Comparison of ENCODE assay signal across 8 cellular contexts in the genomic region with DNA sequence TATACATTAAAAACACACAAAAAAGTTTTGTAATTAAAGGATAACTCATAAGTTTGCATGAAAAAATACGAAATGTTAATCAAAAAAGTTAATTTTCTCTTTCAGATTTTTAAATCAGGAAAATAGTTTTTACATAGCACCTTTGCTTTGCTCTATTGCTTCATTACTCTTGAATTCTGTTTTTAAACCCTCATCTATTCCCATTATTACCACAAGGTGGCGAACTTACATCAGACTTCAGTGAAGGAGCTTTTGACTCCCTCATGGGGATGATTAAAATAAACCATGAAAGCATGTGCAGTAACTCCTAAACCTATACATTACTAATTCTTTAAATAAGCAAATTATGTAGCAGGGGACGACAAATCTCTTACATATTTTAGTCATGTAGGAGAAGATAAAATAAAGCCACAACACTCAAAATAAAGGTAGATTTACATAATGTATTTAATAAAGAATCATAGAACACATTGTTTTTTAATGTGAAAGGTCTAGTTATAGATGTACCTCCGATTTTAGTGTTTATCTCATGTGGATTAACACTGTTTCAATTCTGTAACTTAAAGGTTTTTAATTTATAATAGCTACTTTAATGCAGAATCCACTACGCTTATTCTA.
DNase-seq lines count a peak whose midpoint lies in the region; ATAC-seq, FAIRE-seq and TF ChIP-seq lines count a peak whose summit lies in the region.

No MANE protein-coding gene starts in this region.

- DNase-seq in GM03348 (ENCODE audit: low spot score) (peak; percentile 68), Kasumi-1 (lab: John Stamatoyannopoulos, UW) (peak; percentile 79 to 84), PC-9 (peak; percentile 2 to 63), endothelial cell of umbilical vein (ENCODE audit: low read depth, low spot score) (peak; percentile 36), nephron progenitor cell (peak; percentile 18), immature natural killer cell (no peak)
- DNase-seq in stimulated activated CD4-positive, alpha-beta T cell treated with anti-CD3 and anti-CD28 coated beads, Interleukin-2, amount 100 ng/mL, for 24 hours = no peak

- no peaks in the 10 kb centered on the region for H3K36me3 ChIP-seq in PC-9 (ENCODE audit: low read depth)
- no peaks in the 10 kb centered on the region for H3K36me3 ChIP-seq in endothelial cell of umbilical vein (ENCODE audit: control insufficient read depth in 2 of 2, extremely low read depth in 1 of 2, insufficient read depth in 2 of 2, low read length in 2 of 2)

- H3F3A ChIP-seq in PC-9 (ENCODE audit: insufficient read depth, low read depth) = no peaks in the 10 kb centered on the region

- no peaks in the 10 kb centered on the region for H3K9me2 ChIP-seq in PC-9 (ENCODE audit: insufficient read depth)

- no peaks in the 10 kb centered on the region for H3K9me1 ChIP-seq in endothelial cell of umbilical vein (replicated peaks; ENCODE audit: control insufficient read depth, extremely low read depth, insufficient read depth, low read length)

- H3K4me1 Mint-ChIP-seq in nephron progenitor cell (no peaks in the 10 kb centered on the region), immature natural killer cell (no peaks in the 10 kb centered on the region)

- H4K20me1 ChIP-seq in PC-9 (ENCODE audit: insufficient read depth) (no peaks in the 10 kb centered on the region), endothelial cell of umbilical vein (replicated peaks; ENCODE audit: control insufficient read depth, extremely low read depth, insufficient read depth, low read length) (no peaks in the 10 kb centered on the region)

- H3K27me3 ChIP-seq in PC-9 (ENCODE audit: insufficient read depth, low read depth) (no peaks in the 10 kb centered on the region), endothelial cell of umbilical vein (ENCODE audit: control insufficient read depth in 2 of 2, insufficient read depth in 2 of 2, low read length in 2 of 2) (no peaks in the 10 kb centered on the region)

- no peak overlapping the region for H3K27ac ChIP-seq in PC-9
- H3K27ac ChIP-seq in endothelial cell of umbilical vein (ENCODE audit: insufficient read depth, low read depth, low read length) = no peak overlapping the region

- H3K4me2 ChIP-seq in PC-9 = no peak overlapping the region
- H3K4me2 ChIP-seq in endothelial cell of umbilical vein (ENCODE audit: insufficient read depth, low read length) = no peak overlapping the region

- H3K4me3 Mint-ChIP-seq in nephron progenitor cell (no peak overlapping the region), immature natural killer cell (no peak overlapping the region)

- ATAC-seq in GM21576 (IDR thresholded peaks at IDR 0.05; ENCODE audit: unreplicated experiment) = peak; percentile 89

- no peak for FAIRE-seq in endothelial cell of umbilical vein (lab: Jason Lieb, UNC)

- H3K9me3 Mint-ChIP-seq in nephron progenitor cell = peaks cover 8% of the 10 kb centered on the region
- H3K9me3 Mint-ChIP-seq in immature natural killer cell = peaks cover 2 to 20% (median 7%) of the 10 kb centered on the region in 6 donors

- H3K36me3 Mint-ChIP-seq in nephron progenitor cell (ENCODE audit: low read depth) (peaks cover 9% of the 10 kb centered on the region), immature natural killer cell (peaks cover 0 to 4% (median 0%) of the 10 kb centered on the region in 3 donors)

- intact Hi-C loops in PC-9 (cut with micrococcal nuclease; ENCODE audit: unreplicated experiment) = loop anchor here (1.0 to 10.0 kb wide), 5 partner anchors 374 to 1580 kb away; no protein-coding TSS in a partner anchor
- intact Hi-C loops in endothelial cell of umbilical vein (cut with micrococcal nuclease) = loop anchor here (1.0 kb wide), 2 partner anchors 1080 to 1434 kb away; no protein-coding TSS in a partner anchor

- H3K79me2 ChIP-seq in PC-9 (ENCODE audit: low read depth) (no peaks in the 10 kb centered on the region), endothelial cell of umbilical vein (ENCODE audit: control insufficient read depth, insufficient read depth, low read length) (no peaks in the 10 kb centered on the region)

- BruUV-seq in PC-9 (replicated peaks; lab: Mats Ljungman, UMichigan) = no TSS peak
- BruUV-seq in endothelial cell of umbilical vein (replicated peaks; lab: Mats Ljungman, UMichigan) = no TSS peak

- dilution Hi-C loops in endothelial cell of umbilical vein (cut with MboI; ENCODE audit: extremely low pct_ligation_motif_present, low sequenced_read_pairs) = no loop called here

- H3K4me1 ChIP-seq in PC-9 (replicated peaks; ENCODE audit: insufficient read depth) (peaks cover 4% of the 10 kb centered on the region; the same call in 1 of the 2 replicates), endothelial cell of umbilical vein (ENCODE audit: control insufficient read depth, extremely low read depth, insufficient read depth, low read length) (no peaks in the 10 kb centered on the region)

- no peak overlapping the region for H3K4me3 ChIP-seq in PC-9
- no peak overlapping the region for H3K4me3 ChIP-seq in endothelial cell of umbilical vein (replicated peaks in 1 of 3; ENCODE audit: insufficient read depth in 1 of 3, low read depth in 1 of 3, low read length in 3 of 3)

- H3K9me3 ChIP-seq in PC-9 (ENCODE audit: insufficient read depth, low read depth) (no peaks in the 10 kb centered on the region), endothelial cell of umbilical vein (replicated peaks; ENCODE audit: control insufficient read depth, insufficient read depth, low read length) (no peaks in the 10 kb centered on the region)

- peaks cover 4% of the 10 kb centered on the region for H3K27me3 Mint-ChIP-seq in nephron progenitor cell (ENCODE audit: low read depth, poor library complexity)
- no peaks in the 10 kb centered on the region for H3K27me3 Mint-ChIP-seq in immature natural killer cell (ENCODE audit: low read depth in 3 of 3)

- peak; percentile 96 for TF ChIP-seq CTCF in PC-9 (conservative IDR thresholded peaks at IDR 0.05)
- peak; percentile 33 to 42 for TF ChIP-seq CTCF in endothelial cell of umbilical vein (IDR thresholded peaks at IDR 0.05; ENCODE audit: extremely low read depth in 1 of 2, insufficient read depth in 1 of 2, low read depth in 1 of 2, low read length in 2 of 2)
- TF ChIP-seq CTCF in nephron progenitor cell (IDR thresholded peaks at IDR 0.05) = peak; percentile 91

- H3K9ac ChIP-seq in endothelial cell of umbilical vein (replicated peaks; ENCODE audit: extremely low read depth, insufficient read depth, low read length) = no peak overlapping the region

- H3K27ac Mint-ChIP-seq in nephron progenitor cell (no peak overlapping the region), immature natural killer cell (no peak overlapping the region)

- POLR2A ChIA-PET in PC-9 (lab: Charles Lee; ENCODE audit: unreplicated experiment) = no interaction called here
- POLR2A ChIA-PET in endothelial cell of umbilical vein (lab: Charles Lee) = interaction anchor here (0.7 kb wide), 1 partner anchor 1580 kb away, joined by 3 read pairs; no protein-coding TSS in a partner anchor

- CTCF ChIA-PET in PC-9 (lab: Charles Lee) = interaction anchor here (0.6 to 1.0 kb wide), 2 partner anchors 373 to 995 kb away, joined by 4 to 5 read pairs; no protein-coding TSS in a partner anchor
- CTCF ChIA-PET in endothelial cell of umbilical vein (lab: Charles Lee) = interaction anchor here (0.7 to 2.5 kb wide), 9 partner anchors 9 to 1980 kb away, joined by 3 to 39 read pairs (median 5); no protein-coding TSS in a partner anchor

- no peak for TF ChIP-seq POLR2A in endothelial cell of umbilical vein (IDR thresholded peaks at IDR 0.05; ENCODE audit: low read depth, low read length)

- H2AFZ ChIP-seq in PC-9 (no peak overlapping the region), endothelial cell of umbilical vein (ENCODE audit: low read depth, low read length) (no peak overlapping the region)

TF ChIP-seq in endothelial cell of umbilical vein, 7 proteins besides CTCF, POLR2A, EP300 and RAD21:
- TF ChIP-seq JUN (IDR thresholded peaks at IDR 0.05; ENCODE audit: borderline replicate concordance, insufficient read depth, insufficient read length, low read depth) = no peak

Comparison
In these comparisons a context has a peak if more than half of its experiments do, and no peak if none do; other contexts are left out.
1. DNase-seq: peak in GM03348 (single experiment), Kasumi-1 (2 of 2), PC-9 (2 of 2), endothelial cell of umbilical vein (single experiment) and nephron progenitor cell (single experiment); none in immature natural killer cell (0 of 3) and stimulated activated CD4-positive, alpha-beta T cell treated with anti-CD3 and anti-CD28 coated beads, Interleukin-2, amount 100 ng/mL, for 24 hours (0 of 2).
2. CTCF ChIP-seq: peak in every context shown above with its lines; median percentile 96 in PC-9; 91 in nephron progenitor cell; 38 in endothelial cell of umbilical vein.